Comparison of ENCODE assay signal across 8 cellular contexts in genomic region chr9:35605336-35606137, GRCh38. TPM values are rescaled to one million over a fixed set of nuclear protein-coding genes. Genes with fewer than 3 reads are reported as not detected.
DNase-seq lines count a peak whose midpoint lies in the region; ATAC-seq and TF ChIP-seq lines count a peak whose summit lies in the region.

No MANE protein-coding gene starts in this region.

- H4K20me1 ChIP-seq in mammary epithelial cell (ENCODE audit: insufficient read depth, low read length), result no peaks in the 10 kb centered on the region

- H3K4me3 Mint-ChIP-seq in stimulated activated memory B cell treated with anti-CD40 and anti-IgM and Interleukin-4, amounts not matched to agents 10 μg/mL and 1 μg/mL and 100 μg/mL, for 72 hours, result peak overlapping the region; percentile 80

- dilution Hi-C loops in mammary epithelial cell (cut with HindIII; ENCODE audit: low sequenced_read_pairs), result no loop called here

- peak overlapping the region; percentile 91 for H3K27ac ChIP-seq in 22Rv1
- peak overlapping the region; percentile 95 to 98 (median 96) for H3K27ac ChIP-seq in Peyer's patch
- H3K27ac ChIP-seq in mammary epithelial cell (ENCODE audit: insufficient read depth, low read depth, low read length), result peak overlapping the region; percentile 43
- peak overlapping the region; percentile 38 for H3K27ac ChIP-seq in layer of hippocampus (ENCODE audit: low read depth, low read length)

- H3K36me3 ChIP-seq in Peyer's patch (peaks cover 0 to 34% (median 0%) of the 10 kb centered on the region in 3 donors), mammary epithelial cell (ENCODE audit: insufficient read depth, low read length) (no peaks in the 10 kb centered on the region)

- TF ChIP-seq CTCF in 22Rv1 (IDR thresholded peaks at IDR 0.05), result no peak
- TF ChIP-seq CTCF in Peyer's patch (IDR thresholded peaks at IDR 0.05), result no peak
- TF ChIP-seq CTCF in mammary epithelial cell (conservative IDR thresholded peaks at IDR 0.05 in 1 of 2, IDR thresholded peaks at IDR 0.05 in 1 of 2; ENCODE audit: extremely low read depth in 1 of 2, insufficient read depth in 1 of 2, low read depth in 1 of 2, low read length in 2 of 2), result no peak

- DNase-seq in Peyer's patch (peak; percentile 59 to 71 (median 63)), mammary epithelial cell (peak; percentile 33), DMS153 treated with DMSO at 0.1 percent for 48 hours (lab: John Stamatoyannopoulos, UW; ENCODE audit: unreplicated experiment) (no peak)

- H3K27me3 ChIP-seq in Peyer's patch (no peaks in the 10 kb centered on the region), mammary epithelial cell (ENCODE audit: insufficient read depth, low read length) (no peaks in the 10 kb centered on the region), layer of hippocampus (ENCODE audit: control insufficient read depth, insufficient read depth, low read length) (no peaks in the 10 kb centered on the region)

- intact Hi-C loops in mammary epithelial cell (cut with micrococcal nuclease), result loop anchor here (1.0 to 10.0 kb wide), 2 partner anchors 123 to 491 kb away; partner anchors contain the start of gene ATOSB

- no peaks in the 10 kb centered on the region for H3K9me3 Mint-ChIP-seq in stimulated activated memory B cell treated with anti-CD40 and anti-IgM and Interleukin-4, amounts not matched to agents 10 μg/mL and 1 μg/mL and 100 μg/mL, for 72 hours

- no TSS peak for BruUV-seq in mammary epithelial cell (replicated peaks; lab: Mats Ljungman, UMichigan)

- in situ Hi-C loops in mammary epithelial cell (cut with MboI; ENCODE audit: low sequenced_read_pairs in 2 of 2), result no loop called here

- H3K27me3 Mint-ChIP-seq in stimulated activated memory B cell treated with anti-CD40 and anti-IgM and Interleukin-4, amounts not matched to agents 10 μg/mL and 1 μg/mL and 100 μg/mL, for 72 hours, result no peaks in the 10 kb centered on the region

- peak overlapping the region; percentile 94 for H3K4me2 ChIP-seq in mammary epithelial cell (ENCODE audit: insufficient read depth, low read depth, low read length)

- peak overlapping the region; percentile 58 for H3K27ac Mint-ChIP-seq in stimulated activated memory B cell treated with anti-CD40 and anti-IgM and Interleukin-4, amounts not matched to agents 10 μg/mL and 1 μg/mL and 100 μg/mL, for 72 hours

- H3K79me2 ChIP-seq in mammary epithelial cell (ENCODE audit: insufficient read depth, low read length), result peaks cover 27% of the 10 kb centered on the region

- peaks cover 41% of the 10 kb centered on the region for H3K4me1 Mint-ChIP-seq in stimulated activated memory B cell treated with anti-CD40 and anti-IgM and Interleukin-4, amounts not matched to agents 10 μg/mL and 1 μg/mL and 100 μg/mL, for 72 hours

- H3K9me3 ChIP-seq in Peyer's patch, result no peaks in the 10 kb centered on the region
- no peaks in the 10 kb centered on the region for H3K9me3 ChIP-seq in mammary epithelial cell (replicated peaks; ENCODE audit: insufficient read depth, low read length)

- TF ChIP-seq POLR2A in GM18505 (IDR thresholded peaks at IDR 0.05; ENCODE audit: borderline replicate concordance, extremely low read depth, insufficient read depth, insufficient read length), result peak; percentile 34
- TF ChIP-seq POLR2A in Peyer's patch (IDR thresholded peaks at IDR 0.05), result peak in 1 of 2 donors; percentile 7

- 0% methylated on average over 8 of the region's 80 CpGs for WGBS in mammary epithelial cell (ENCODE audit: low coverage, missing lambda C conversion rate)

- H3K4me1 ChIP-seq in Peyer's patch (peaks cover 0 to 23% (median 6%) of the 10 kb centered on the region in 4 donors), mammary epithelial cell (ENCODE audit: insufficient read depth, low read length) (peaks cover 28% of the 10 kb centered on the region)

- peaks cover 11% of the 10 kb centered on the region for H3K36me3 Mint-ChIP-seq in stimulated activated memory B cell treated with anti-CD40 and anti-IgM and Interleukin-4, amounts not matched to agents 10 μg/mL and 1 μg/mL and 100 μg/mL, for 72 hours

- peak; percentile 15 for ATAC-seq in GM18505 (IDR thresholded peaks at IDR 0.05; ENCODE audit: unreplicated experiment)
- ATAC-seq in HG02870 (IDR thresholded peaks at IDR 0.05; ENCODE audit: unreplicated experiment), result peak; percentile 4
- ATAC-seq in stimulated activated memory B cell treated with anti-CD40 and anti-IgM and Interleukin-4, amounts not matched to agents 10 μg/mL and 1 μg/mL and 100 μg/mL, for 72 hours, result peak; percentile 28

- CTCF ChIA-PET in mammary epithelial cell (lab: Charles Lee; ENCODE audit: low non-redundant PET), result interaction anchor here (0.8 kb wide), 1 partner anchor 87 kb away, joined by 3 read pairs; no protein-coding TSS in a partner anchor

- peak overlapping the region; percentile 73 for H3K9ac ChIP-seq in mammary epithelial cell (ENCODE audit: insufficient read depth, low read length)

- peak overlapping the region; percentile 88 to 92 (median 92) for H3K4me3 ChIP-seq in Peyer's patch
- H3K4me3 ChIP-seq in mammary epithelial cell (replicated peaks in 1 of 3; ENCODE audit: insufficient read depth in 1 of 3, low read depth in 2 of 3, low read length in 3 of 3), result peak overlapping the region; percentile 64 to 86 (median 67)

- peak overlapping the region; percentile 76 for H2AFZ ChIP-seq in mammary epithelial cell (ENCODE audit: low read depth, low read length)

RNA-seq across cellular contexts. Expression of gene TESK1, which starts 0.5 kb away (rescaled TPM):
- total RNA-seq in Peyer's patch, result 10 to 100 TPM; 21.5 to 85.1 (median 50.7) TPM
- 10 to 100 TPM; 22.7 to 37.9 TPM for total RNA-seq in mammary epithelial cell
- 13.1 TPM for polyA plus RNA-seq in mammary epithelial cell
- 24.4 TPM for polyA minus RNA-seq in mammary epithelial cell

RNA-seq across cellular contexts. Expression of gene CD72, which starts 12.7 kb away (rescaled TPM):
- 10 to 100 TPM in 1 of 4 donors, 1 to 10 TPM in 3; 2.3 to 62.7 (median 4.4) TPM for total RNA-seq in Peyer's patch
- 1 to 10 TPM; 1.5 to 1.7 TPM for total RNA-seq in mammary epithelial cell
- polyA plus RNA-seq in mammary epithelial cell, result 0.49 TPM
- polyA minus RNA-seq in mammary epithelial cell, result not detected

RNA-seq across cellular contexts. Expression of gene SIT1, which starts 45.2 kb away (rescaled TPM):
- total RNA-seq in Peyer's patch (1 to 10 TPM in 1 of 4 donors, not detected in 3; 2.4 TPM), mammary epithelial cell (not detected)
- polyA plus RNA-seq in mammary epithelial cell, result not detected
- polyA minus RNA-seq in mammary epithelial cell, result not detected

RNA-seq across cellular contexts. Expression of gene RMRP, which starts 52.3 kb away (rescaled TPM):
- 1,000 to 10,000 TPM in 3 of 4 donors, not detected in 1; 1,673 to 3,824 (median 2,659) TPM for total RNA-seq in Peyer's patch
- over 10,000 TPM; 16,267 to 114,057 TPM for total RNA-seq in mammary epithelial cell
- polyA plus RNA-seq in mammary epithelial cell, result 37.3 TPM
- polyA minus RNA-seq in mammary epithelial cell, result 5,045 TPM

RNA-seq across cellular contexts. Expression of gene CCDC107, which starts 52.6 kb away (rescaled TPM):
- total RNA-seq in Peyer's patch (10 to 100 TPM; 14.0 to 21.9 (median 20.2) TPM), mammary epithelial cell (10 to 100 TPM; 16.3 TPM)
- 13.4 TPM for polyA plus RNA-seq in mammary epithelial cell
- polyA minus RNA-seq in mammary epithelial cell, result 2.9 TPM

Comparison
In these comparisons a context has a peak if more than half of its experiments do, and no peak if none do; other contexts are left out.
1. H3K27ac ChIP-seq: peak in every context shown above with its lines; median percentile 96 in Peyer's patch; 91 in 22Rv1; 43 in mammary epithelial cell; 38 in layer of hippocampus.